In the genomic region with DNA sequence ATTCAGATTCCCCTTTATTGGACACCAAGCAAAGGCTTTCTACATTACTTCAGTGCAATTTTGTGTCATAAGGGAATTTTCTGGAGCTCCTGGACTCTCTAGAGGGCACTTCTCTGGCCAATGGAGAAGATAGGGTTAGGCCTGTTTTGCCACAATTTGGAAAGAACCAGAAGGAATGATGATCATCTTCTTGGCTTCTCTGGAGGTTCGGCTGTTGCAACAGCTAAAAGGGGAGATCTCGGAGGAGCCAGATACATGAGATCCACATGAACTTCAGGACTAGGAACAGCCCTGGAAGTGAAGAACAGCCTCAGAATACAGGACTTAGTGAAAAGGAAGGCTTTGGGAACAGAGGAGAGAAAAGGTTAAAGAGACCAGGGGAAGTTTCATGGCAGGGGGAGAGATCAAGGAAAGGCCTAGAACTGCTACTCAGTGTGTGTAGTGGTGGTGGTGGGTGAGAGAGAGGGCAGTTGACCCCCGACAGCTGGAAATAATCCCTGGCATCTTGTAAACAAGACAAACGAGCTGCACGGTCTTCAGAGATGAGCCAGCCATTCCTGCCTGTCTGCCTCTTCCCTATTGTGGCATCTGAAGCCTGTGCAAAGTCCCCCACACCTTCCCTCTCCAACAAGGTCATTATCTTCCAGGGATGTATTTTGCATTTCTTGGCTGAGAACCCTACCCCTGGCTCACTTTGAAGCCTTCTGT, we compare ENCODE assay signal across 23 cellular contexts.
DNase-seq lines count a peak whose midpoint lies in the region; ATAC-seq and TF ChIP-seq lines count a peak whose summit lies in the region.
"Had no signal": no experiment of that assay in that cellular context is flagged by ENCODE, and none has a peak within 500 bp of the region (broad histone marks: within the 10 kb centered on the region; RNA-seq: fewer than 3 reads in every experiment).

No MANE protein-coding gene starts in this region.

- no peaks in the 10 kb centered on the region for H3K36me3 ChIP-seq in ascending aorta
- peaks cover 0 to 9% (median 0%) of the 10 kb centered on the region in 9 donors for H3K36me3 ChIP-seq in heart right ventricle
- H3K36me3 ChIP-seq: Peyer's patch, prostate gland had no signal

- intact Hi-C loops in ascending aorta (cut with DNase I): loop anchor here (5.0 kb wide), 5 partner anchors 59 to 459 kb away; partner anchors contain the start of genes ME3 and PRSS23
- intact Hi-C loops in heart right ventricle (cut with DNase I): loop anchor here (5.0 to 10.0 kb wide), 10 partner anchors 59 to 459 kb away; partner anchors contain the start of genes ME3 (in 4 of the 10) and PRSS23 (in 3 of the 10)

- TF ChIP-seq CTCF in ascending aorta (IDR thresholded peaks at IDR 0.05) (no peak), heart right ventricle (IDR thresholded peaks at IDR 0.05) (no peak)

- 86 to 87% methylated on average over 5 of the region's 5 CpGs for WGBS in heart right ventricle, 2 donors

- H3K4me3 ChIP-seq in ascending aorta (no peak overlapping the region), heart right ventricle (no peak overlapping the region), skin epidermis (no peak overlapping the region)
- H3K4me3 ChIP-seq: Peyer's patch, prostate gland, tibial nerve had no signal

- no peaks in the 10 kb centered on the region for H3K27me3 ChIP-seq in ascending aorta
- no peaks in the 10 kb centered on the region for H3K27me3 ChIP-seq in heart right ventricle
- H3K27me3 ChIP-seq: Peyer's patch, tibial nerve had no signal

- DNase-seq in GM03348 (ENCODE audit: low spot score) (peak; percentile 28), ascending aorta (ENCODE audit: low spot score in 2 of 2) (no peak), heart right ventricle (no peak), kidney glomerular epithelial cell (lab: John Stamatoyannopoulos, UW) (no peak), hippocampal formation (lab: John Stamatoyannopoulos, UW) (no peak)
- DNase-seq: activated CD4-positive, alpha-beta T cell treated with anti-CD3 and anti-CD28 coated beads for 1 hour; activated naive CD8-positive, alpha-beta T cell treated with anti-CD3 and anti-CD28 coated beads, Interleukin-2, amount 50 U/mL, for 24 hours; central memory CD4-positive, alpha-beta T cell; COR-L47; erythroblast; head of caudate nucleus; MM.1S; naive thymus-derived CD8-positive, alpha-beta T cell; NCI-H1694; NCI-H226; Peyer's patch; stimulated activated CD4-positive, alpha-beta T cell treated with anti-CD3 and anti-CD28 coated beads, Interleukin-12 subunit alpha, Interleukin-12 subunit beta, amount 100 ng/mL, for 4 hours had no signal

- H3K9me3 ChIP-seq in ascending aorta (no peaks in the 10 kb centered on the region), heart right ventricle (no peaks in the 10 kb centered on the region)
- H3K9me3 ChIP-seq: Peyer's patch, prostate gland, tibial nerve had no signal

- H3K27ac ChIP-seq in ascending aorta: peak overlapping the region; percentile 49 to 53
- peak overlapping the region in 6 of 10 donors; percentile 3 to 70 (median 48) for H3K27ac ChIP-seq in heart right ventricle
- peak overlapping the region in 17 of 21 experiments; percentile 1 to 81 (median 45) for H3K27ac ChIP-seq in skin epidermis
- H3K27ac ChIP-seq: HL-60 had no signal

- ATAC-seq in heart right ventricle: peak in 1 of 8 donors; percentile 28
- no peak for ATAC-seq in HG02610 (IDR thresholded peaks at IDR 0.05; ENCODE audit: unreplicated experiment)
- no peak for ATAC-seq in HG03571 (IDR thresholded peaks at IDR 0.05; ENCODE audit: unreplicated experiment)
- ATAC-seq: activated naive CD8-positive, alpha-beta T cell treated with anti-CD3 and anti-CD28 coated beads, Interleukin-2, amount 50 U/mL, for 24 hours; naive thymus-derived CD8-positive, alpha-beta T cell had no signal

- H3K4me1 ChIP-seq in ascending aorta: peaks cover 9 to 22% of the 10 kb centered on the region in 2 donors
- peaks cover 13 to 58% (median 44%) of the 10 kb centered on the region in 9 donors for H3K4me1 ChIP-seq in heart right ventricle
- H3K4me1 ChIP-seq: prostate gland had no signal
